ENCODE assay signal across 1 cellular context in genomic region chr7:64881461-64882287, GRCh38.
TF ChIP-seq lines count a peak whose summit lies in the region.

No MANE protein-coding gene starts in this region.

TF ChIP-seq in GM23338, 12 proteins besides CTCF, POLR2A, EP300 and RAD21 (continued from another document):
- no peak for TF ChIP-seq POLR2AphosphoS5 (IDR thresholded peaks at IDR 0.05; ENCODE audit: low read depth)
